19 cellular contexts compared by ENCODE assay signal in the genomic region with DNA sequence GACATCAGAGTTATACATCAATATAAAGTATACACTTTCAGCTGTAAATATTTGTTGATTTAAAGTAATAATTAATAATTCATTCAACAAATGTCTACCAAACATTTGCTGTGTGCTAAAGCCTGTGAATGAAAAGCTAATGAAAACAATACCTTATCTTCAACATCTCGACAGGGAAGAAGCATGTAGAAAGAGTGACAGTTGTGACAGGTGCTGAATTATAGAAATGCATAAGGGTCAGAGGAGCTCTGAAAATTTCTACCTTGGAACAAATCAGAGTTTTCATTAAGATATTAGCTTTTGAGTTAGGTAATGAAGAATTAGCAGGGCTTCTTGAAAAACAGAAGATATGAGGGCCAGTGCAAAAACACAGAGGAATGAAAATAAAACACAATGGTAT.
A peak's percentile ranks its signal among the peaks of the same experiment; 100 is the strongest.
DNase-seq lines count a peak whose midpoint lies in the region; TF ChIP-seq lines count a peak whose summit lies in the region.
"Had no signal": no experiment of that assay in that cellular context is flagged by ENCODE, and none has a peak within 500 bp of the region (broad histone marks: within the 10 kb centered on the region; RNA-seq: fewer than 3 reads in every experiment).

No MANE protein-coding gene starts in this region.

- POLR2A ChIA-PET in HEK293T (lab: Yijun Ruan, JAX), result no interaction called here

- CTCF ChIA-PET in HEK293T (lab: Yijun Ruan, JAX), result no interaction called here

- no peak for TF ChIP-seq CTCF in spleen (IDR thresholded peaks at IDR 0.05 in 8 of 11, conservative IDR thresholded peaks at IDR 0.05 in 3 of 11)

- H3K4me1 ChIP-seq in SJCRH30, result peaks cover 15% of the 10 kb centered on the region
- no peaks in the 10 kb centered on the region for H3K4me1 ChIP-seq in spleen
- H3K4me1 ChIP-seq: BLaER1, Caco-2 had no signal

- 62 to 76% (median 70%) methylated on average over 1 of the region's 1 CpG for WGBS in spleen, 5 donors

- H3K27me3 ChIP-seq in SJCRH30, result no peaks in the 10 kb centered on the region
- H3K27me3 ChIP-seq in spleen (replicated peaks in 1 of 7), result no peaks in the 10 kb centered on the region
- H3K27me3 ChIP-seq: BLaER1 had no signal

- peak overlapping the region; percentile 10; the same call in 1 of the 2 replicates for H3K27ac ChIP-seq in SJCRH30
- H3K27ac ChIP-seq in spleen, result no peak overlapping the region
- H3K27ac ChIP-seq: BLaER1, C4-2B, GM23248 had no signal

- no peaks in the 10 kb centered on the region for H3K36me3 ChIP-seq in SJCRH30
- H3K36me3 ChIP-seq in spleen, result no peaks in the 10 kb centered on the region
- H3K36me3 ChIP-seq: BLaER1 had no signal

- H3K4me3 ChIP-seq in SJCRH30 (no peak overlapping the region), spleen (no peak overlapping the region)
- H3K4me3 ChIP-seq: BLaER1, GM12878, GM23248 had no signal

- TF ChIP-seq POLR2A in spleen (IDR thresholded peaks at IDR 0.05), result no peak

- DNase-seq in NCI-H1105 treated with DMSO at 0.1 percent for 48 hours (lab: John Stamatoyannopoulos, UW) (peak; percentile 20), NCI-H1105 (lab: John Stamatoyannopoulos, UW) (no peak), HEK293T (ENCODE audit: extremely low spot score) (no peak), NCI-H146 (lab: John Stamatoyannopoulos, UW) (peak; percentile 19), SJCRH30 (peak in 1 of 2 experiments; percentile 61), 8988T (no peak), spleen (no peak)
- DNase-seq: Caco-2; CD4-positive, CD25-positive, alpha-beta regulatory T cell; CD8-positive, alpha-beta T cell; DMS79; EL; GDM1; GM23248; H7; HCEC 1CT had no signal

- H3K9me3 ChIP-seq in SJCRH30 (replicated peaks), result no peaks in the 10 kb centered on the region
- H3K9me3 ChIP-seq in spleen, result peaks cover 0 to 10% (median 0%) of the 10 kb centered on the region in 8 donors
- H3K9me3 ChIP-seq: BLaER1 had no signal

- intact Hi-C loops in spleen (cut with DNase I; ENCODE audit: low total_unique reads), result no loop called here

TF ChIP-seq in HEK293T, 16 proteins besides CTCF, POLR2A, EP300 and RAD21:
- TF ChIP-seq LEF1 (IDR thresholded peaks at IDR 0.05; ENCODE audit: borderline replicate concordance) (no peak), SUZ12 (IDR thresholded peaks at IDR 0.05) (no peak), FOXA1 (IDR thresholded peaks at IDR 0.05) (no peak), FOXK2 (IDR thresholded peaks at IDR 0.05) (no peak), ARNT (IDR thresholded peaks at IDR 0.05) (no peak), CTBP1 (IDR thresholded peaks at IDR 0.05; ENCODE audit: borderline replicate concordance) (no peak)
- TF ChIP-seq, protein P1, sequence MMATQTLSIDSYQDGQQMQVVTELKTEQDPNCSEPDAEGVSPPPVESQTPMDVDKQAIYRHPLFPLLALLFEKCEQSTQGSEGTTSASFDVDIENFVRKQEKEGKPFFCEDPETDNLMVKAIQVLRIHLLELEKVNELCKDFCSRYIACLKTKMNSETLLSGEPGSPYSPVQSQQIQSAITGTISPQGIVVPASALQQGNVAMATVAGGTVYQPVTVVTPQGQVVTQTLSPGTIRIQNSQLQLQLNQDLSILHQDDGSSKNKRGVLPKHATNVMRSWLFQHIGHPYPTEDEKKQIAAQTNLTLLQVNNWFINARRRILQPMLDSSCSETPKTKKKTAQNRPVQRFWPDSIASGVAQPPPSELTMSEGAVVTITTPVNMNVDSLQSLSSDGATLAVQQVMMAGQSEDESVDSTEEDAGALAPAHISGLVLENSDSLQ (IDR thresholded peaks at IDR 0.05), result peak; percentile 40; the same call in 1 of the 2 replicates

Comparison
In these comparisons a context has a peak if more than half of its experiments do, and no peak if none do; other contexts are left out.
1. DNase-seq: peak in NCI-H1105 treated with DMSO at 0.1 percent for 48 hours (single experiment) and NCI-H146 (single experiment); none in NCI-H1105 (single experiment), HEK293T (single experiment), 8988T (single experiment) and spleen (single experiment).